In the genomic region with DNA sequence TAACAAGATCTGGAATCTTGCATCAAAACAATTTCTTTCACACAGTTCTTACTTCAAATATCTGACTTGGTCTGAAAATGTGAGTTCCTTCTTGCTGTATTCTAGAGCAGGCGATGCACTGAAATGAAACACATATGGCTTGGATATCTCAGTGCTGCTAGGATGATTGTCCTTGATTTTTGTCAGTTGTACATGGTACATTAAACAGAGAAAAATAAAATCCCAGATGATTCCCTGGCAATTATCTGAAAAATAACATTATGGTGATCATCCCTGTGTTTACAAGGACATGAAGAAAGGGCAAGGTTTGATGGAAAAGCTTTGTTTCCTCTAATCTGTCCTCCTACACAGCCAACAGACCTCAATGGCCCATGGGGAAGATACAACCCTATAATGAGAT, we compare ENCODE assay signal across 31 cellular contexts.
"Had no signal": no experiment of that assay in that cellular context is flagged by ENCODE, and none has a peak within 500 bp of the region (broad histone marks: within the 10 kb centered on the region; RNA-seq: fewer than 3 reads in every experiment).

No MANE protein-coding gene starts in this region.

- H3K27me3 ChIP-seq: breast epithelium, cardiac muscle cell, dorsolateral prefrontal cortex, heart left ventricle had no signal

- H3K9me3 ChIP-seq: breast epithelium, heart left ventricle had no signal

- H3K4me3 ChIP-seq: breast epithelium, cardiac muscle cell, coronary artery, dorsolateral prefrontal cortex, heart left ventricle had no signal

- H3K27ac ChIP-seq: breast epithelium, cardiac muscle cell, coronary artery, dorsolateral prefrontal cortex had no signal

- DNase-seq: activated CD4-positive, alpha-beta T cell treated with anti-CD3 and anti-CD28 coated beads for 4 hours; activated CD4-positive, alpha-beta T cell treated with anti-CD3 and anti-CD28 coated beads, Interleukin-2, amount 10 ng/mL, durations not matched to agents 7 days and 5 days; activated CD4-positive, alpha-beta T cell treated with anti-CD3 and anti-CD28 coated beads, Interleukin-2, amount 50 U/mL, for 48 hours; activated CD4-positive, CD25-positive, alpha-beta regulatory T cell; activated CD4-positive, CD25-positive, alpha-beta regulatory T cell treated with anti-CD3 and anti-CD28 coated beads, Interleukin-2, amount 50 U/mL, for 72 hours; activated CD8-positive, alpha-beta memory T cell treated with anti-CD3 and anti-CD28 coated beads for 24 hours; activated CD8-positive, alpha-beta T cell treated with anti-CD3 and anti-CD28 coated beads for 36 hours; activated gamma-delta T cell; activated naive CD4-positive, alpha-beta T cell; activated naive CD4-positive, alpha-beta T cell treated with anti-CD3 and anti-CD28 coated beads, Interleukin-2, amount 10 ng/mL, durations not matched to agents 7 days and 5 days; activated naive CD8-positive, alpha-beta T cell treated with anti-CD3 and anti-CD28 coated beads, Interleukin-2, amount 10 ng/mL, durations not matched to agents 7 days and 5 days; activated T-cell treated with anti-CD3 and anti-CD28 coated beads, Interleukin-2, amount 50 U/mL, for 4 hours; amniotic stem cell; anterior cingulate cortex; central memory CD4-positive, alpha-beta T cell; cerebellar nuclear complex; dorsolateral prefrontal cortex; effector memory CD4-positive, alpha-beta T cell; endodermal cell; foreskin fibroblast; glutamatergic neuron; heart left ventricle; T-helper 1 cell; T-helper 17 cell; T1000 had no signal

- ATAC-seq: activated CD8-positive, alpha-beta T cell treated with anti-CD3 and anti-CD28 coated beads for 36 hours; activated naive CD4-positive, alpha-beta T cell treated with anti-CD3 and anti-CD28 coated beads, Interleukin-2, amount 50 U/mL, for 72 hours; activated T-cell treated with anti-CD3 and anti-CD28 coated beads, Interleukin-2, amount 50 U/mL, for 4 hours; activated T-helper 17 cell treated with anti-CD3 and anti-CD28 coated beads, Interleukin-2, amount 50 U/mL, for 72 hours; esophagus mucosa; heart left ventricle; T-helper 17 cell had no signal

- H3K36me3 ChIP-seq: breast epithelium, cardiac muscle cell had no signal
